ENCODE assay signal across 18 cellular contexts in the genomic region with DNA sequence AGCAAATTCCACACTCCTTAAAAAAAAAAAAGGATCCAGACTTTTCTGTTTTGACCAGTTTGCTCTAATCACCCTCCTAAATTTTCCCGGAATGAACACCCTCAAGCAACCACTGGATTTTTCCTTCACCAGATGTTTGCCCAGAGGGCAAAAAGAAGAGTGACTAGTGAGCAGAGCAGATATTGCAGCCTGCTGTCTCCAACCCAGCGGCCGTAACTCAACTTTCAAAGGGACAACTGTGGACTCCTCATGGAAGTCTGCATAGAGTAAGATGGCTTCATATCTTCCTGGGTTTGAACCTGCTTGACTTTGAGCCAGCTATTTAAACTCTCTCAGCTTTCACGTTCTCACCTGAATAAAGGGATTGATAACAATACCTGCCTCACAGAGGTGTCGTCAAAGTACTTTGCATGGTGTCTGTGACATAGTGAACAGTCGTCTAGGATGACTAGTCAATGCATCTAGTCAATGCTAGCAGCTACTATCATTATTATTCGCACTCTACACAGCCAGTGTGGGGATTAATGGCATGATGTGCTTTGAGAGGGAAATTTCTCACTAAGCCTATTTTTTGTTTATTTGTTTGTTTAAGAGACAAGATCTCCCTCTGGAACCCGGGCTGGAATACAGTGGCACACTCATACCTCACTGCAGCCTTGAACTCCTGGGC.
DNase-seq lines count a peak whose midpoint lies in the region; ATAC-seq lines count a peak whose summit lies in the region.
"Had no signal": no experiment of that assay in that cellular context is flagged by ENCODE, and none has a peak within 500 bp of the region (broad histone marks: within the 10 kb centered on the region; RNA-seq: fewer than 3 reads in every experiment).

No MANE protein-coding gene starts in this region.

- peak overlapping the region; percentile 51 for H3K27ac ChIP-seq in subcutaneous abdominal adipose tissue (ENCODE audit: low read depth, low read length)
- H3K27ac ChIP-seq: 22Rv1 had no signal

- H3K4me3 ChIP-seq in subcutaneous abdominal adipose tissue (ENCODE audit: low read depth in 1 of 5, low read length in 5 of 5): no peak overlapping the region
- H3K4me3 ChIP-seq: HAP-1 had no signal

- no peaks in the 10 kb centered on the region for H3K27me3 Mint-ChIP-seq in activated CD4-positive, alpha-beta T cell treated with anti-CD3 and anti-CD28 coated beads for 36 hours
- H3K27me3 Mint-ChIP-seq in activated T-helper 1 cell treated with anti-CD3 and anti-CD28 coated beads, Interleukin-12 subunit alpha, Interleukin-12 subunit beta, Interleukin-2, Interleukin-4 antibody, amounts not matched to agents 30 ng/mL and 10 ng/mL and 1 ng/mL, durations not matched to agents 14 hours and 24 hours and 36 hours (ENCODE audit: insufficient read depth): peaks cover 2% of the 10 kb centered on the region

- no peaks in the 10 kb centered on the region for H3K36me3 ChIP-seq in subcutaneous abdominal adipose tissue (ENCODE audit: control insufficient read depth in 5 of 5, insufficient read depth in 5 of 5, low read length in 5 of 5)
- H3K36me3 ChIP-seq: HAP-1 had no signal

- intact Hi-C loops in activated CD4-positive, alpha-beta T cell treated with anti-CD3 and anti-CD28 coated beads for 36 hours (cut with DNase I, micrococcal nuclease): no loop called here
- intact Hi-C loops in activated T-helper 1 cell treated with anti-CD3 and anti-CD28 coated beads, Interleukin-12 subunit alpha, Interleukin-12 subunit beta, Interleukin-2, Interleukin-4 antibody, amounts not matched to agents 30 ng/mL and 10 ng/mL and 1 ng/mL, durations not matched to agents 14 hours and 24 hours and 36 hours (cut with micrococcal nuclease): no loop called here

- H3K36me3 Mint-ChIP-seq in activated CD4-positive, alpha-beta T cell treated with anti-CD3 and anti-CD28 coated beads for 36 hours (ENCODE audit: low read depth): no peaks in the 10 kb centered on the region
- H3K36me3 Mint-ChIP-seq in activated T-helper 1 cell treated with anti-CD3 and anti-CD28 coated beads, Interleukin-12 subunit alpha, Interleukin-12 subunit beta, Interleukin-2, Interleukin-4 antibody, amounts not matched to agents 30 ng/mL and 10 ng/mL and 1 ng/mL, durations not matched to agents 14 hours and 24 hours and 36 hours (ENCODE audit: low read depth): no peaks in the 10 kb centered on the region
- H3K36me3 Mint-ChIP-seq: CD14-positive monocyte had no signal

- CTCF ChIA-PET in activated CD4-positive, alpha-beta T cell treated with anti-CD3 and anti-CD28 coated beads for 36 hours (lab: Charles Lee): interaction anchor here (0.6 kb wide), 2 partner anchors 156 to 1239 kb away, joined by 3 read pairs; no protein-coding TSS in a partner anchor

- H3K4me1 ChIP-seq in subcutaneous abdominal adipose tissue (ENCODE audit: control insufficient read depth in 5 of 5, insufficient read depth in 5 of 5, low read length in 5 of 5): peaks cover 0 to 19% (median 13%) of the 10 kb centered on the region in 5 donors
- H3K4me1 ChIP-seq: HAP-1 had no signal

- no peaks in the 10 kb centered on the region for H3K9me3 ChIP-seq in subcutaneous abdominal adipose tissue (ENCODE audit: control insufficient read depth in 5 of 5, low read length in 5 of 5)
- H3K9me3 ChIP-seq: HAP-1, SK-N-SH had no signal

- H3K4me3 Mint-ChIP-seq in activated CD4-positive, alpha-beta T cell treated with anti-CD3 and anti-CD28 coated beads for 36 hours: no peak overlapping the region
- no peak overlapping the region for H3K4me3 Mint-ChIP-seq in activated T-helper 1 cell treated with anti-CD3 and anti-CD28 coated beads, Interleukin-12 subunit alpha, Interleukin-12 subunit beta, Interleukin-2, Interleukin-4 antibody, amounts not matched to agents 30 ng/mL and 10 ng/mL and 1 ng/mL, durations not matched to agents 14 hours and 24 hours and 36 hours
- H3K4me3 Mint-ChIP-seq: CD14-positive monocyte had no signal

- H3K27me3 ChIP-seq in subcutaneous abdominal adipose tissue (ENCODE audit: control insufficient read depth in 5 of 5, insufficient read depth in 4 of 5, low read length in 5 of 5): no peaks in the 10 kb centered on the region

- H3K9ac ChIP-seq in subcutaneous abdominal adipose tissue (ENCODE audit: low read length in 5 of 5): no peak overlapping the region

- peak; percentile 30 for ATAC-seq in activated CD4-positive, alpha-beta T cell treated with anti-CD3 and anti-CD28 coated beads for 36 hours
- no peak for ATAC-seq in HG02759 (IDR thresholded peaks at IDR 0.05; ENCODE audit: unreplicated experiment)
- ATAC-seq: Right ventricle myocardium inferior had no signal

- no peak overlapping the region for H3K27ac Mint-ChIP-seq in activated CD4-positive, alpha-beta T cell treated with anti-CD3 and anti-CD28 coated beads for 36 hours
- H3K27ac Mint-ChIP-seq in activated T-helper 1 cell treated with anti-CD3 and anti-CD28 coated beads, Interleukin-12 subunit alpha, Interleukin-12 subunit beta, Interleukin-2, Interleukin-4 antibody, amounts not matched to agents 30 ng/mL and 10 ng/mL and 1 ng/mL, durations not matched to agents 14 hours and 24 hours and 36 hours: no peak overlapping the region
- H3K27ac Mint-ChIP-seq: CD14-positive monocyte had no signal

- no peak for DNase-seq in activated CD4-positive, alpha-beta T cell treated with anti-CD3 and anti-CD28 coated beads for 36 hours
- no peak for DNase-seq in activated CD4-positive, alpha-beta T cell treated with anti-CD3 and anti-CD28 coated beads for 4 hours
- DNase-seq in NCI-H69 (lab: John Stamatoyannopoulos, UW): peak; percentile 47
- DNase-seq in islet precursor cell: peak; percentile 76
- DNase-seq in NCI-H146 treated with DMSO at 0.1 percent for 48 hours (lab: John Stamatoyannopoulos, UW; ENCODE audit: unreplicated experiment): no peak
- no peak for DNase-seq in activated T-helper 1 cell treated with anti-CD3 and anti-CD28 coated beads, Interleukin-12 subunit alpha, Interleukin-12 subunit beta, Interleukin-2, Interleukin-4 antibody, amounts not matched to agents 30 ng/mL and 10 ng/mL and 1 ng/mL, durations not matched to agents 14 hours and 24 hours and 36 hours (ENCODE audit: low spot score)
- DNase-seq: COR-L47, KBM-7, NCI-H1092 treated with DMSO at 0.1 percent for 48 hours, NCI-H1694 treated with DMSO at 0.1 percent for 48 hours, NCI-H774, SK-N-SH had no signal

- no peaks in the 10 kb centered on the region for H3K4me1 Mint-ChIP-seq in activated CD4-positive, alpha-beta T cell treated with anti-CD3 and anti-CD28 coated beads for 36 hours
- H3K4me1 Mint-ChIP-seq in activated T-helper 1 cell treated with anti-CD3 and anti-CD28 coated beads, Interleukin-12 subunit alpha, Interleukin-12 subunit beta, Interleukin-2, Interleukin-4 antibody, amounts not matched to agents 30 ng/mL and 10 ng/mL and 1 ng/mL, durations not matched to agents 14 hours and 24 hours and 36 hours (ENCODE audit: low read depth): no peaks in the 10 kb centered on the region
- H3K4me1 Mint-ChIP-seq: CD14-positive monocyte had no signal

- POLR2A ChIA-PET in activated CD4-positive, alpha-beta T cell treated with anti-CD3 and anti-CD28 coated beads for 36 hours (lab: Charles Lee): interaction anchor here (1.0 kb wide), 1 partner anchor 23 kb away, joined by 4 read pairs; no protein-coding TSS in a partner anchor

- no peaks in the 10 kb centered on the region for H3K9me3 Mint-ChIP-seq in activated CD4-positive, alpha-beta T cell treated with anti-CD3 and anti-CD28 coated beads for 36 hours (ENCODE audit: low read depth)
- H3K9me3 Mint-ChIP-seq in activated T-helper 1 cell treated with anti-CD3 and anti-CD28 coated beads, Interleukin-12 subunit alpha, Interleukin-12 subunit beta, Interleukin-2, Interleukin-4 antibody, amounts not matched to agents 30 ng/mL and 10 ng/mL and 1 ng/mL, durations not matched to agents 14 hours and 24 hours and 36 hours: no peaks in the 10 kb centered on the region

Comparison
In these comparisons a context has a peak if more than half of its experiments do, and no peak if none do; other contexts are left out.
1. DNase-seq: peak in NCI-H69 (single experiment) and islet precursor cell (single experiment); none in activated CD4-positive, alpha-beta T cell treated with anti-CD3 and anti-CD28 coated beads for 36 hours (single experiment), activated CD4-positive, alpha-beta T cell treated with anti-CD3 and anti-CD28 coated beads for 4 hours (0 of 2), NCI-H146 treated with DMSO at 0.1 percent for 48 hours (single experiment) and activated T-helper 1 cell treated with anti-CD3 and anti-CD28 coated beads, Interleukin-12 subunit alpha, Interleukin-12 subunit beta, Interleukin-2, Interleukin-4 antibody, amounts not matched to agents 30 ng/mL and 10 ng/mL and 1 ng/mL, durations not matched to agents 14 hours and 24 hours and 36 hours (single experiment).